8 cellular contexts compared by ENCODE assay signal in genomic region chr2:60581461-60582282, GRCh38. TPM values are rescaled to one million over a fixed set of nuclear protein-coding genes. Genes with fewer than 3 reads are reported as not detected.
DNase-seq lines count a peak whose midpoint lies in the region; ATAC-seq and TF ChIP-seq lines count a peak whose summit lies in the region.

No MANE protein-coding gene starts in this region.

- H3K9me3 ChIP-seq in CD8-positive, alpha-beta memory T cell (ENCODE audit: low read length) = no peaks in the 10 kb centered on the region
- H3K9me3 ChIP-seq in OCI-LY7 (ENCODE audit: low read length) = no peaks in the 10 kb centered on the region

- no TSS peak for BruUV-seq in OCI-LY7 (replicated peaks; lab: Mats Ljungman, UMichigan)

- peaks cover 44 to 64% of the 10 kb centered on the region in 2 donors for H3K27me3 Mint-ChIP-seq in CD8-positive, alpha-beta memory T cell
- H3K27me3 Mint-ChIP-seq in neural crest cell (ENCODE audit: low read depth) = peaks cover 49% of the 10 kb centered on the region

- POLR2A ChIA-PET in CD8-positive, alpha-beta memory T cell (lab: Charles Lee) = no interaction called here
- POLR2A ChIA-PET in OCI-LY7 (lab: Charles Lee) = no interaction called here

- no peak overlapping the region for H3K4me3 ChIP-seq in CD8-positive, alpha-beta memory T cell (ENCODE audit: low read length)
- H3K4me3 ChIP-seq in OCI-LY7 (ENCODE audit: low read depth, low read length, poor library complexity, severe bottlenecking) (peak overlapping the region; percentile 51), fibroblast of villous mesenchyme (ENCODE audit: low read depth, low read length) (peak overlapping the region; percentile 37)

- H4K20me1 ChIP-seq in OCI-LY7 (ENCODE audit: insufficient read depth, low read length) = no peaks in the 10 kb centered on the region

- H3K9me3 Mint-ChIP-seq in CD8-positive, alpha-beta memory T cell = no peaks in the 10 kb centered on the region
- H3K9me3 Mint-ChIP-seq in neural crest cell = no peaks in the 10 kb centered on the region

- peaks cover 14% of the 10 kb centered on the region for H3K27me3 ChIP-seq in CD8-positive, alpha-beta memory T cell (ENCODE audit: insufficient read depth, low read length, poor library complexity, severe bottlenecking)

- H3K36me3 ChIP-seq in CD8-positive, alpha-beta memory T cell (ENCODE audit: insufficient read depth, low read length) = no peaks in the 10 kb centered on the region
- no peaks in the 10 kb centered on the region for H3K36me3 ChIP-seq in OCI-LY7 (ENCODE audit: insufficient read depth, low read length)

- no peaks in the 10 kb centered on the region for H3K36me3 Mint-ChIP-seq in CD8-positive, alpha-beta memory T cell
- H3K36me3 Mint-ChIP-seq in neural crest cell (ENCODE audit: low read depth) = no peaks in the 10 kb centered on the region

- peak; percentile 96 for ATAC-seq in GM19351 (IDR thresholded peaks at IDR 0.05; ENCODE audit: unreplicated experiment)
- peak; percentile 96 for ATAC-seq in HG03460 (IDR thresholded peaks at IDR 0.05; ENCODE audit: unreplicated experiment)

- peak overlapping the region in 3 of 7 donors; percentile 8 to 32 (median 20) for H3K4me3 Mint-ChIP-seq in CD8-positive, alpha-beta memory T cell
- H3K4me3 Mint-ChIP-seq in neural crest cell = peak overlapping the region; percentile 54

- no peaks in the 10 kb centered on the region for H3K79me2 ChIP-seq in OCI-LY7 (ENCODE audit: insufficient read depth, low read depth, low read length)

- H3K4me1 Mint-ChIP-seq in CD8-positive, alpha-beta memory T cell = peaks cover 0 to 7% (median 4%) of the 10 kb centered on the region in 3 donors
- H3K4me1 Mint-ChIP-seq in neural crest cell = no peaks in the 10 kb centered on the region

- peak; percentile 13 to 57 (median 38) for DNase-seq in CD8-positive, alpha-beta memory T cell
- DNase-seq in OCI-LY7 (ENCODE audit: low spot score) (peak; percentile 77), fibroblast of villous mesenchyme (ENCODE audit: low read depth) (peak; percentile 30), neural crest cell (ENCODE audit: low read depth, low spot score) (peak; percentile 84), stromal cell of bone marrow (ENCODE audit: low read depth) (peak; percentile 12)
- DNase-seq in activated T-helper 1 cell treated with anti-CD3 and anti-CD28 coated beads, Interleukin-2, amount 50 U/mL, for 16 hours (ENCODE audit: low read depth in 1 of 2, low spot score in 1 of 2) = peak; percentile 9 to 24

- no peaks in the 10 kb centered on the region for H3K4me1 ChIP-seq in CD8-positive, alpha-beta memory T cell (ENCODE audit: insufficient read depth, low read length)
- H3K4me1 ChIP-seq in OCI-LY7 (ENCODE audit: insufficient read depth, low read length, poor library complexity, severe bottlenecking) = no peaks in the 10 kb centered on the region

- no peaks in the 10 kb centered on the region for H3K9me2 ChIP-seq in OCI-LY7 (ENCODE audit: insufficient read depth, low read length)

- H3K27ac ChIP-seq in CD8-positive, alpha-beta memory T cell (ENCODE audit: low read depth, low read length) = no peak overlapping the region
- H3K27ac ChIP-seq in OCI-LY7 (ENCODE audit: low read depth, low read length, poor library complexity, severe bottlenecking) = no peak overlapping the region

- TF ChIP-seq CTCF in OCI-LY7 (conservative IDR thresholded peaks at IDR 0.05; ENCODE audit: low read length) (peak; percentile 94), fibroblast of villous mesenchyme (IDR thresholded peaks at IDR 0.05; ENCODE audit: insufficient read depth, low read depth, low read length) (peak; percentile 91), neural crest cell (conservative IDR thresholded peaks at IDR 0.05) (peak; percentile 98)

- intact Hi-C loops in OCI-LY7 (cut with micrococcal nuclease; ENCODE audit: unreplicated experiment) = loop anchor here (5.0 kb wide), 2 partner anchors 1279 to 1554 kb away; no protein-coding TSS in a partner anchor

- peak overlapping the region; percentile 74; the same call in 1 of the 2 replicates for H2AFZ ChIP-seq in OCI-LY7 (ENCODE audit: low read length)

- H3K4me2 ChIP-seq in OCI-LY7 (ENCODE audit: low read length) = peak overlapping the region; percentile 74

- H3K27ac Mint-ChIP-seq in CD8-positive, alpha-beta memory T cell = no peak overlapping the region
- no peak overlapping the region for H3K27ac Mint-ChIP-seq in neural crest cell (ENCODE audit: unreplicated experiment)

- CTCF ChIA-PET in CD8-positive, alpha-beta memory T cell (lab: Charles Lee) = interaction anchor here (0.5 to 1.6 kb wide), 8 partner anchors 11 to 1336 kb away, joined by 3 to 8 read pairs (median 4); no protein-coding TSS in a partner anchor
- CTCF ChIA-PET in OCI-LY7 (lab: Charles Lee; ENCODE audit: unreplicated experiment) = interaction anchor here (1.0 to 1.3 kb wide), 2 partner anchors 20 to 22 kb away, joined by 3 to 6 read pairs; no protein-coding TSS in a partner anchor

RNA-seq across cellular contexts. Expression of gene BCL11A, which starts 28.2 kb away (rescaled TPM):
- under 1 TPM; 0.07 to 0.15 TPM for total RNA-seq in CD8-positive, alpha-beta memory T cell
- not detected for polyA plus RNA-seq in CD8-positive, alpha-beta memory T cell
- 54.9 and 64.3 TPM in 2 replicates for total RNA-seq in OCI-LY7 (2014; rRNA removed; shearing (Covaris generic))
- total RNA-seq in OCI-LY7 (2022) = 163 and 167 TPM in 2 replicates
- total RNA-seq in fibroblast of villous mesenchyme = 0.43 and 1.6 TPM in 2 replicates
- total RNA-seq in neural crest cell = 2.2 and 2.3 TPM in 2 replicates

Comparison
In these comparisons a context has a peak if more than half of its experiments do, and no peak if none do; other contexts are left out.
1. DNase-seq: peak in every context shown above with its lines; median percentile 84 in neural crest cell; 77 in OCI-LY7; 38 in CD8-positive, alpha-beta memory T cell; 30 in fibroblast of villous mesenchyme; 16 in activated T-helper 1 cell treated with anti-CD3 and anti-CD28 coated beads, Interleukin-2, amount 50 U/mL, for 16 hours; 12 in stromal cell of bone marrow.
2. RNA of gene BCL11A, which starts 28.2 kb away (total RNA-seq): 54.9 to 167 TPM in OCI-LY7; 2.2 to 2.3 TPM in neural crest cell, 0.43 to 1.6 TPM in fibroblast of villous mesenchyme and 0.07 to 0.15 TPM in CD8-positive, alpha-beta memory T cell; every median in the first group is over 10 times any median in the second.
3. Peak in every context shown above with its lines, with median percentiles within 50 percentile points of each other: CTCF ChIP-seq.